Comparison of ENCODE assay signal across 1 cellular context in genomic region chr2:69589973-69590652, GRCh38.
TF ChIP-seq lines count a peak whose summit lies in the region.

No MANE protein-coding gene starts in this region.

TF ChIP-seq in SK-N-SH treated with all-trans-retinoic acid at 6 μM for 48 hours, 23 proteins besides CTCF, POLR2A, EP300 and RAD21 (continued from another document):
- no peak for TF ChIP-seq TSHZ2 (CRISPR knock-in tag; IDR thresholded peaks at IDR 0.05)
